Comparison of ENCODE assay signal across 27 cellular contexts in the genomic region with DNA sequence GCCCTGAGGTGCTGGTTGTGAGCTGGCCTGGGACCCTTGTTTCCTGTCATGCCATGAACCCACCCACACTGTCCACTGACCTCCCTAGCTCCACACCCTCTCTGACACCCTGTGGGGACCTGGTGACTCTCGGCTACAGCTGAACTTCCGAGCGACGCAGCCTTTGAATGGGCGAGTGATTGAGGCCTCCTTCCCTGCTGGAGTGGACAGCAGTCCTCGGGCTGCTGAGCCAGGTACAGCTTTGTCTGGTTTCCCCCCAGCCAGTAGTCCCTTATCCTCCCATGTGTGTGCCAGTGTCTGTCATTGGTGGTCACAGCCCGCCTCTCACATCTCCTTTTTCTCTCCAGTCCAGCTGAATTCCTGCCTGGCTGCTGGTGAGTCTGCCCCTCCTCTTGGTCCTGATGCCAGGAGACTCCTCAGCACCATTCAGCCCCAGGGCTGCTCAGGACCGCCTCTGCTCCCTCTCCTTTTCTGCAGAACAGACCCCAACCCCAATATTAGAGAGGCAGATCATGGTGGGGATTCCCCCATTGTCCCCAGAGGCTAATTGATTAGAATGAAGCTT. TPM values are rescaled to one million over a fixed set of nuclear protein-coding genes. Genes with fewer than 3 reads are reported as not detected.
A peak's percentile ranks its signal among the peaks of the same experiment; 100 is the strongest.
DNase-seq lines count a peak whose midpoint lies in the region; ATAC-seq, FAIRE-seq and TF ChIP-seq lines count a peak whose summit lies in the region.
"Had no signal": no experiment of that assay in that cellular context is flagged by ENCODE, and none has a peak within 500 bp of the region (broad histone marks: within the 10 kb centered on the region; RNA-seq: fewer than 3 reads in every experiment).

No MANE protein-coding gene starts in this region.

- no peak overlapping the region for H3K9ac ChIP-seq in stomach smooth muscle (ENCODE audit: low read length in 2 of 2)
- H3K9ac ChIP-seq: BLaER1 treated with 17β-estradiol and CSF1 and Interleukin-3, amounts not matched to agents 10 nM and 100 nM had no signal

- no peak for ATAC-seq in effector memory CD8-positive, alpha-beta T cell (replicated peaks)
- no peak for ATAC-seq in activated CD4-positive, CD25-positive, alpha-beta regulatory T cell treated with anti-CD3 and anti-CD28 coated beads, Interleukin-2, amount 50 U/mL, for 24 hours
- ATAC-seq: natural killer cell treated with Interleukin-12 subunit alpha and Interleukin-12 subunit beta and Interleukin-15 and Interleukin-18, amount 100 ng/mL, for 72 hours had no signal

- POLR2A ChIA-PET in RWPE1 (lab: Yijun Ruan, JAX; ENCODE audit: low non-redundant PET), result interaction anchor here (0.8 kb wide), 1 partner anchor 9 kb away, joined by 3 read pairs; no protein-coding TSS in a partner anchor

- H3K36me3 ChIP-seq in muscle layer of duodenum (ENCODE audit: control insufficient read depth in 1 of 2, insufficient read depth in 2 of 2, low read length in 2 of 2) (peaks cover 23 to 24% of the 10 kb centered on the region in 2 donors), stomach smooth muscle (ENCODE audit: control insufficient read depth in 2 of 2, insufficient read depth in 2 of 2, low read length in 2 of 2) (peaks cover 31 to 33% of the 10 kb centered on the region in 2 donors)

- no peaks in the 10 kb centered on the region for H3K9me3 Mint-ChIP-seq in effector memory CD8-positive, alpha-beta T cell
- H3K9me3 Mint-ChIP-seq: activated T-helper 1 cell treated with anti-CD3 and anti-CD28 coated beads, Interleukin-12 subunit alpha, Interleukin-12 subunit beta, Interleukin-2, Interleukin-4 antibody, amounts not matched to agents 30 ng/mL and 10 ng/mL and 1 ng/mL, durations not matched to agents 14 hours and 24 hours and 36 hours; brain; natural killer cell treated with Interleukin-12 subunit alpha and Interleukin-12 subunit beta and Interleukin-15 and Interleukin-18, amount 100 ng/mL, for 72 hours; stimulated activated naive CD8-positive, alpha-beta T cell treated with anti-CD3 and anti-CD28 coated beads, Interleukin-15, Interleukin-2, amounts not matched to agents 100 ng/mL and 50 ng/mL, for 24 hours had no signal

- no peak for TF ChIP-seq POLR2A in GM12892 (IDR thresholded peaks at IDR 0.05; ENCODE audit: low read depth, low read length)

- no peak for DNase-seq in GM12892 (ENCODE audit: insufficient read length)
- DNase-seq in RWPE1 (ENCODE audit: low spot score), result no peak
- no peak for DNase-seq in effector memory CD8-positive, alpha-beta T cell
- no peak for DNase-seq in stimulated activated CD8-positive, alpha-beta memory T cell treated with anti-CD3 and anti-CD28 coated beads, Interleukin-4, amount 100 ng/mL, for 48 hours
- DNase-seq in OCI-M1 (lab: John Stamatoyannopoulos, UW), result no peak
- DNase-seq: activated CD4-positive, alpha-beta T cell treated with anti-CD3 and anti-CD28 coated beads, Interleukin-2, amount 50 U/mL, for 48 hours; activated CD4-positive, CD25-positive, alpha-beta regulatory T cell; activated naive CD4-positive, alpha-beta T cell treated with Interleukin-2 at 50 U/mL for 16 hours; hippocampal formation; left cardiac atrium; NCI-H1436 treated with DMSO at 0.1 percent for 48 hours; NCI-H2107; NCI-H748 treated with DMSO at 0.1 percent for 48 hours; RPMI8226; T-helper 1 cell had no signal

- peaks cover 0 to 11% of the 10 kb centered on the region in 2 donors for H3K27me3 Mint-ChIP-seq in effector memory CD8-positive, alpha-beta T cell

- FAIRE-seq in GM12892 (lab: Jason Lieb, UNC), result peak; percentile 21
- FAIRE-seq: G401.6 had no signal

- H3K4me3 Mint-ChIP-seq in effector memory CD8-positive, alpha-beta T cell, result no peak overlapping the region
- H3K4me3 Mint-ChIP-seq: activated T-helper 1 cell treated with anti-CD3 and anti-CD28 coated beads, Interleukin-12 subunit alpha, Interleukin-12 subunit beta, Interleukin-2, Interleukin-4 antibody, amounts not matched to agents 30 ng/mL and 10 ng/mL and 1 ng/mL, durations not matched to agents 14 hours and 24 hours and 36 hours; natural killer cell treated with Interleukin-12 subunit alpha and Interleukin-12 subunit beta and Interleukin-15 and Interleukin-18, amount 100 ng/mL, for 72 hours; stimulated activated naive CD8-positive, alpha-beta T cell treated with anti-CD3 and anti-CD28 coated beads, Interleukin-15, Interleukin-2, amounts not matched to agents 100 ng/mL and 50 ng/mL, for 24 hours had no signal

- H3K4me1 ChIP-seq in muscle layer of duodenum (ENCODE audit: control insufficient read depth in 1 of 2, insufficient read depth in 2 of 2, low read length in 2 of 2), result peaks cover 0 to 31% of the 10 kb centered on the region in 2 donors
- H3K4me1 ChIP-seq in stomach smooth muscle (ENCODE audit: control insufficient read depth, insufficient read depth, low read length), result peaks cover 47% of the 10 kb centered on the region

- H3K36me3 Mint-ChIP-seq in effector memory CD8-positive, alpha-beta T cell (ENCODE audit: insufficient read depth), result peaks cover 6% of the 10 kb centered on the region
- H3K36me3 Mint-ChIP-seq: brain; natural killer cell treated with Interleukin-12 subunit alpha and Interleukin-12 subunit beta and Interleukin-15 and Interleukin-18, amount 100 ng/mL, for 72 hours had no signal

- H3K27ac Mint-ChIP-seq in effector memory CD8-positive, alpha-beta T cell, result no peak overlapping the region
- H3K27ac Mint-ChIP-seq: activated T-helper 1 cell treated with anti-CD3 and anti-CD28 coated beads, Interleukin-12 subunit alpha, Interleukin-12 subunit beta, Interleukin-2, Interleukin-4 antibody, amounts not matched to agents 30 ng/mL and 10 ng/mL and 1 ng/mL, durations not matched to agents 14 hours and 24 hours and 36 hours; brain; natural killer cell treated with Interleukin-12 subunit alpha and Interleukin-12 subunit beta and Interleukin-15 and Interleukin-18, amount 100 ng/mL, for 72 hours; stimulated activated naive CD8-positive, alpha-beta T cell treated with anti-CD3 and anti-CD28 coated beads, Interleukin-15, Interleukin-2, amounts not matched to agents 100 ng/mL and 50 ng/mL, for 24 hours had no signal

- H3K27me3 ChIP-seq in muscle layer of duodenum (ENCODE audit: low read depth, low read length) (peaks cover 4% of the 10 kb centered on the region), stomach smooth muscle (ENCODE audit: control insufficient read depth in 1 of 2, insufficient read depth in 2 of 2, low read length in 2 of 2) (no peaks in the 10 kb centered on the region)
- H3K27me3 ChIP-seq: tibial nerve had no signal

- no peak for TF ChIP-seq CTCF in RWPE1 (conservative IDR thresholded peaks at IDR 0.05; ENCODE audit: low read depth)

- H3K9me3 ChIP-seq in muscle layer of duodenum (ENCODE audit: control insufficient read depth in 1 of 2, low read length in 2 of 2) (no peaks in the 10 kb centered on the region), stomach smooth muscle (ENCODE audit: control insufficient read depth in 2 of 2, low read length in 2 of 2) (no peaks in the 10 kb centered on the region)
- H3K9me3 ChIP-seq: BLaER1 treated with 17β-estradiol and CSF1 and Interleukin-3, amounts not matched to agents 10 nM and 100 nM; tibial nerve had no signal

- H3K4me1 Mint-ChIP-seq in effector memory CD8-positive, alpha-beta T cell (ENCODE audit: low read depth in 2 of 2), result peaks cover 4 to 11% of the 10 kb centered on the region in 2 donors

- H3K4me3 ChIP-seq in muscle layer of duodenum (ENCODE audit: low read depth in 1 of 2, low read length in 2 of 2), result no peak overlapping the region
- no peak overlapping the region for H3K4me3 ChIP-seq in stomach smooth muscle (ENCODE audit: low read length in 2 of 2)
- H3K4me3 ChIP-seq: BLaER1 treated with 17β-estradiol and CSF1 and Interleukin-3, amounts not matched to agents 10 nM and 100 nM; lung; skin epidermis; tibial nerve had no signal

- CTCF ChIA-PET in RWPE1 (lab: Yijun Ruan, JAX), result no interaction called here

- H3K27ac ChIP-seq in RWPE1, result peak overlapping the region; percentile 20; the same call in 1 of the 2 replicates
- H3K27ac ChIP-seq in muscle layer of duodenum (ENCODE audit: low read length), result peak overlapping the region; percentile 51
- H3K27ac ChIP-seq in stomach smooth muscle (ENCODE audit: low read length), result peak overlapping the region; percentile 71
- H3K27ac ChIP-seq: BLaER1 treated with 17β-estradiol and CSF1 and Interleukin-3, amounts not matched to agents 10 nM and 100 nM; skin epidermis; tibial nerve had no signal

RNA-seq across cellular contexts. Expression of gene CA9, which starts 6.1 kb away (rescaled TPM):
- 2.0 TPM for polyA plus RNA-seq in GM12892 (2012; ENCODE audit: missing spikeins)

RNA-seq across cellular contexts. Expression of gene TPM2, which starts 9.9 kb away (rescaled TPM):
- 3.6 TPM for polyA plus RNA-seq in GM12892 (2012; ENCODE audit: missing spikeins)

RNA-seq across cellular contexts. Expression of gene ARHGEF39, which starts 14.9 kb away (rescaled TPM):
- 8.6 TPM for polyA plus RNA-seq in GM12892 (2012; ENCODE audit: missing spikeins)

RNA-seq across cellular contexts. Expression of gene CCDC107, which starts 21.8 kb away (rescaled TPM):
- polyA plus RNA-seq in GM12892 (2012; ENCODE audit: missing spikeins), result 12.7 TPM

RNA-seq across cellular contexts. Expression of gene RMRP, which starts 22.0 kb away (rescaled TPM):
- not detected for polyA plus RNA-seq in GM12892 (2012; ENCODE audit: missing spikeins)

Comparison
In these comparisons a context has a peak if more than half of its experiments do, and no peak if none do; other contexts are left out.
1. H3K27ac ChIP-seq: peak in every context shown above with its lines; median percentile 71 in stomach smooth muscle; 51 in muscle layer of duodenum; 20 in RWPE1.